9 cellular contexts compared by ENCODE assay signal in the genomic region with DNA sequence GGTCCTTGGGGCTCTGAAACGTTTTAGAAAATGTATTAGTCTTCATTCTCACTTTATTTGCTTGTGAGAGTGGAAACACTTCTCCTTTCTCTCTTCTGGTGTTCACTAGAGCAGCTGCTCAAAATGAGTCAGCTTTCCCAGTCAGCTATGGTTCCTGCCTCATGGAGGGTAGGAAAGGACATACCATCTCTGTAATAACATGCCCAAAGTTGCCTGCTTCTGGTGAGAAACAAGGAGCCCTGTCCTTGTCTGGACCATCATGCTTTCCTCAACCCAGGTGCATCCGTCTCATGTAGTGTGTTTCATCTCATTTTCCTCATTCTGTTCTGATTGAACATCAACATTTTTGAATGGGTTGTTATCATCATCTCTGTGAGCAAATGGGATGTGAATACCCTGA. TPM values are rescaled to one million over a fixed set of nuclear protein-coding genes. Genes with fewer than 3 reads are reported as not detected.
DNase-seq lines count a peak whose midpoint lies in the region; ATAC-seq and TF ChIP-seq lines count a peak whose summit lies in the region.
"Had no signal": no experiment of that assay in that cellular context is flagged by ENCODE, and none has a peak within 500 bp of the region (broad histone marks: within the 10 kb centered on the region; RNA-seq: fewer than 3 reads in every experiment).

No MANE protein-coding gene starts in this region.

- peaks cover 2% of the 10 kb centered on the region for H3K27me3 Mint-ChIP-seq in GM23338 (ENCODE audit: insufficient read depth, low read depth, poor library complexity)
- H3K27me3 Mint-ChIP-seq: activated naive CD4-positive, alpha-beta T cell treated with anti-CD3 and anti-CD28 coated beads, Interleukin-2, amount 50 U/mL, for 24 hours had no signal

- TF ChIP-seq POLR2A in GM18505 (IDR thresholded peaks at IDR 0.05; ENCODE audit: borderline replicate concordance, extremely low read depth, insufficient read depth, insufficient read length), result no peak

- H3K4me2 ChIP-seq in GM23338, result no peak overlapping the region

- H4K20me1 ChIP-seq in GM23338 (replicated peaks; ENCODE audit: insufficient read depth), result no peaks in the 10 kb centered on the region

- H3K4me3 ChIP-seq in GM23338, result no peak overlapping the region
- no peak overlapping the region for H3K4me3 ChIP-seq in MG63

- no peaks in the 10 kb centered on the region for H3K9me3 Mint-ChIP-seq in GM23338

- no peak for TF ChIP-seq CTCF in GM23338 (conservative IDR thresholded peaks at IDR 0.05; ENCODE audit: low read depth in 2 of 2)
- no peak for TF ChIP-seq CTCF in foreskin keratinocyte (conservative IDR thresholded peaks at IDR 0.05)

- no peaks in the 10 kb centered on the region for H3K9me3 ChIP-seq in MG63

- H3K27ac ChIP-seq in GM23338 (ENCODE audit: low read depth) (no peak overlapping the region), foreskin keratinocyte (peak overlapping the region; percentile 96)

- H3K27me3 ChIP-seq in GM23338 (ENCODE audit: insufficient read depth) (no peaks in the 10 kb centered on the region), MG63 (no peaks in the 10 kb centered on the region), foreskin keratinocyte (no peaks in the 10 kb centered on the region)

- peak overlapping the region; percentile 60; the same call in 1 of the 2 replicates for H3K27ac Mint-ChIP-seq in GM23338
- H3K27ac Mint-ChIP-seq: activated naive CD4-positive, alpha-beta T cell treated with anti-CD3 and anti-CD28 coated beads, Interleukin-2, amount 50 U/mL, for 24 hours had no signal

- no peaks in the 10 kb centered on the region; the same call in 2 of the 3 replicates for H3K36me3 Mint-ChIP-seq in GM23338 (ENCODE audit: low read depth)
- H3K36me3 Mint-ChIP-seq: activated naive CD4-positive, alpha-beta T cell treated with anti-CD3 and anti-CD28 coated beads, Interleukin-2, amount 50 U/mL, for 24 hours had no signal

- H3K4me1 ChIP-seq in GM23338 (ENCODE audit: insufficient read depth) (no peaks in the 10 kb centered on the region), foreskin keratinocyte (peaks cover 36% of the 10 kb centered on the region)

- peaks cover 25% of the 10 kb centered on the region for H3K4me1 Mint-ChIP-seq in GM23338
- H3K4me1 Mint-ChIP-seq: activated naive CD4-positive, alpha-beta T cell treated with anti-CD3 and anti-CD28 coated beads, Interleukin-2, amount 50 U/mL, for 24 hours had no signal

- H3K79me2 ChIP-seq in GM23338 (replicated peaks; ENCODE audit: insufficient read depth), result no peaks in the 10 kb centered on the region

- H2AFZ ChIP-seq in GM23338, result peak overlapping the region; percentile 45; the same call in 1 of the 2 replicates

- no peak overlapping the region for H3K4me3 Mint-ChIP-seq in GM23338
- H3K4me3 Mint-ChIP-seq: activated naive CD4-positive, alpha-beta T cell treated with anti-CD3 and anti-CD28 coated beads, Interleukin-2, amount 50 U/mL, for 24 hours had no signal

- no peaks in the 10 kb centered on the region for H3F3A ChIP-seq in GM23338 (replicated peaks; ENCODE audit: low read depth)

- no peak for DNase-seq in GM23338 (ENCODE audit: low spot score)
- peak; percentile 25 for DNase-seq in MG63
- DNase-seq in foreskin keratinocyte, result peak; percentile 99 to 100
- DNase-seq in germinal center (ENCODE audit: low spot score), result no peak
- no peak for DNase-seq in NCI-H2171 (lab: John Stamatoyannopoulos, UW)
- no peak for DNase-seq in activated CD4-positive, CD25-positive, alpha-beta regulatory T cell (lab: John Stamatoyannopoulos, UW)
- DNase-seq in NCI-H1048 (lab: John Stamatoyannopoulos, UW), result no peak

- no peaks in the 10 kb centered on the region for H3K36me3 ChIP-seq in GM23338 (ENCODE audit: insufficient read depth)
- H3K36me3 ChIP-seq in MG63, result no peaks in the 10 kb centered on the region

- H3K9me2 ChIP-seq in GM23338 (ENCODE audit: insufficient read depth), result peaks cover 8% of the 10 kb centered on the region; the same call in 1 of the 2 replicates

- ATAC-seq in GM18505 (IDR thresholded peaks at IDR 0.05; ENCODE audit: unreplicated experiment), result peak; percentile 66
- no peak for ATAC-seq in GM23338
- peak; percentile 98 for ATAC-seq in foreskin keratinocyte

TF ChIP-seq in GM23338, 12 proteins besides CTCF, POLR2A, EP300 and RAD21:
- TF ChIP-seq, protein P1, sequence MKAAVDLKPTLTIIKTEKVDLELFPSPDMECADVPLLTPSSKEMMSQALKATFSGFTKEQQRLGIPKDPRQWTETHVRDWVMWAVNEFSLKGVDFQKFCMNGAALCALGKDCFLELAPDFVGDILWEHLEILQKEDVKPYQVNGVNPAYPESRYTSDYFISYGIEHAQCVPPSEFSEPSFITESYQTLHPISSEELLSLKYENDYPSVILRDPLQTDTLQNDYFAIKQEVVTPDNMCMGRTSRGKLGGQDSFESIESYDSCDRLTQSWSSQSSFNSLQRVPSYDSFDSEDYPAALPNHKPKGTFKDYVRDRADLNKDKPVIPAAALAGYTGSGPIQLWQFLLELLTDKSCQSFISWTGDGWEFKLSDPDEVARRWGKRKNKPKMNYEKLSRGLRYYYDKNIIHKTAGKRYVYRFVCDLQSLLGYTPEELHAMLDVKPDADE (IDR thresholded peaks at IDR 0.05), result no peak
- TF ChIP-seq, protein P2, sequence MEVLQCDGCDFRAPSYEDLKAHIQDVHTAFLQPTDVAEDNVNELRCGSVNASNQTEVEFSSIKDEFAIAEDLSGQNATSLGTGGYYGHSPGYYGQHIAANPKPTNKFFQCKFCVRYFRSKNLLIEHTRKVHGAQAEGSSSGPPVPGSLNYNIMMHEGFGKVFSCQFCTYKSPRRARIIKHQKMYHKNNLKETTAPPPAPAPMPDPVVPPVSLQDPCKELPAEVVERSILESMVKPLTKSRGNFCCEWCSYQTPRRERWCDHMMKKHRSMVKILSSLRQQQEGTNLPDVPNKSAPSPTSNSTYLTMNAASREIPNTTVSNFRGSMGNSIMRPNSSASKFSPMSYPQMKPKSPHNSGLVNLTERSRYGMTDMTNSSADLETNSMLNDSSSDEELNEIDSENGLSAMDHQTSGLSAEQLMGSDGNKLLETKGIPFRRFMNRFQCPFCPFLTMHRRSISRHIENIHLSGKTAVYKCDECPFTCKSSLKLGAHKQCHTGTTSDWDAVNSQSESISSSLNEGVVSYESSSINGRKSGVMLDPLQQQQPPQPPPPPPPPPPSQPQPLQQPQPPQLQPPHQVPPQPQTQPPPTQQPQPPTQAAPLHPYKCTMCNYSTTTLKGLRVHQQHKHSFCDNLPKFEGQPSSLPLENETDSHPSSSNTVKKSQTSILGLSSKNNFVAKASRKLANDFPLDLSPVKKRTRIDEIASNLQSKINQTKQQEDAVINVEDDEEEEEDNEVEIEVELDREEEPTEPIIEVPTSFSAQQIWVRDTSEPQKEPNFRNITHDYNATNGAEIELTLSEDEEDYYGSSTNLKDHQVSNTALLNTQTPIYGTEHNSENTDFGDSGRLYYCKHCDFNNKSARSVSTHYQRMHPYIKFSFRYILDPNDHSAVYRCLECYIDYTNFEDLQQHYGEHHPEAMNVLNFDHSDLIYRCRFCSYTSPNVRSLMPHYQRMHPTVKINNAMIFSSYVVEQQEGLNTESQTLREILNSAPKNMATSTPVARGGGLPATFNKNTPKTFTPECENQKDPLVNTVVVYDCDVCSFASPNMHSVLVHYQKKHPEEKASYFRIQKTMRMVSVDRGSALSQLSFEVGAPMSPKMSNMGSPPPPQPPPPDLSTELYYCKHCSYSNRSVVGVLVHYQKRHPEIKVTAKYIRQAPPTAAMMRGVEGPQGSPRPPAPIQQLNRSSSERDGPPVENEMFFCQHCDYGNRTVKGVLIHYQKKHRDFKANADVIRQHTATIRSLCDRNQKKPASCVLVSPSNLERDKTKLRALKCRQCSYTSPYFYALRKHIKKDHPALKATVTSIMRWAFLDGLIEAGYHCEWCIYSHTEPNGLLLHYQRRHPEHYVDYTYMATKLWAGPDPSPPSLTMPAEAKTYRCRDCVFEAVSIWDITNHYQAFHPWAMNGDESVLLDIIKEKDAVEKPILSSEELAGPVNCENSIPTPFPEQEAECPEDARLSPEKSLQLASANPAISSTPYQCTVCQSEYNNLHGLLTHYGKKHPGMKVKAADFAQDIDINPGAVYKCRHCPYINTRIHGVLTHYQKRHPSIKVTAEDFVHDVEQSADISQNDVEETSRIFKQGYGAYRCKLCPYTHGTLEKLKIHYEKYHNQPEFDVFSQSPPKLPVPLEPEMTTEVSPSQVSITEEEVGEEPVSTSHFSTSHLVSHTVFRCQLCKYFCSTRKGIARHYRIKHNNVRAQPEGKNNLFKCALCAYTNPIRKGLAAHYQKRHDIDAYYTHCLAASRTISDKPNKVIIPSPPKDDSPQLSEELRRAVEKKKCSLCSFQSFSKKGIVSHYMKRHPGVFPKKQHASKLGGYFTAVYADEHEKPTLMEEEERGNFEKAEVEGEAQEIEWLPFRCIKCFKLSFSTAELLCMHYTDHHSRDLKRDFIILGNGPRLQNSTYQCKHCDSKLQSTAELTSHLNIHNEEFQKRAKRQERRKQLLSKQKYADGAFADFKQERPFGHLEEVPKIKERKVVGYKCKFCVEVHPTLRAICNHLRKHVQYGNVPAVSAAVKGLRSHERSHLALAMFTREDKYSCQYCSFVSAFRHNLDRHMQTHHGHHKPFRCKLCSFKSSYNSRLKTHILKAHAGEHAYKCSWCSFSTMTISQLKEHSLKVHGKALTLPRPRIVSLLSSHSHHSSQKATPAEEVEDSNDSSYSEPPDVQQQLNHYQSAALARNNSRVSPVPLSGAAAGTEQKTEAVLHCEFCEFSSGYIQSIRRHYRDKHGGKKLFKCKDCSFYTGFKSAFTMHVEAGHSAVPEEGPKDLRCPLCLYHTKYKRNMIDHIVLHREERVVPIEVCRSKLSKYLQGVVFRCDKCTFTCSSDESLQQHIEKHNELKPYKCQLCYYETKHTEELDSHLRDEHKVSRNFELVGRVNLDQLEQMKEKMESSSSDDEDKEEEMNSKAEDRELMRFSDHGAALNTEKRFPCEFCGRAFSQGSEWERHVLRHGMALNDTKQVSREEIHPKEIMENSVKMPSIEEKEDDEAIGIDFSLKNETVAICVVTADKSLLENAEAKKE (CRISPR knock-in tag; IDR thresholded peaks at IDR 0.05), result no peak
- no peak for TF ChIP-seq ZNF331 (CRISPR knock-in tag; IDR thresholded peaks at IDR 0.05; ENCODE audit: low read depth)

RNA-seq across cellular contexts. Expression of a gene that starts 17.1 kb away (rescaled TPM):
- total RNA-seq in GM23338 (2014; rRNA removed; shearing (Covaris generic)), result not detected in 2 replicates
- polyA plus RNA-seq in GM23338 (2016; fragmentation: Nextera tagmentation; extraction: Ambion mirVana) (not detected in 2 replicates), foreskin keratinocyte (not detected in 2 replicates)
- total RNA-seq in MG63 (2014; rRNA removed; shearing (Covaris generic); ENCODE audit: low replicate concordance), result not detected in 2 replicates
- not detected in 2 replicates for total RNA-seq in foreskin keratinocyte

Comparison
In these comparisons a context has a peak if more than half of its experiments do, and no peak if none do; other contexts are left out.
1. DNase-seq: peak in MG63 (single experiment) and foreskin keratinocyte (2 of 2); none in GM23338 (single experiment), germinal center (single experiment), NCI-H2171 (single experiment), activated CD4-positive, CD25-positive, alpha-beta regulatory T cell (0 of 4) and NCI-H1048 (single experiment).